8 cellular contexts compared by ENCODE assay signal in genomic region chr7:123265853-123266252, GRCh38.
"Had no signal": no experiment of that assay in that cellular context is flagged by ENCODE, and none has a peak within 500 bp of the region (broad histone marks: within the 10 kb centered on the region; RNA-seq: fewer than 3 reads in every experiment).

No MANE protein-coding gene starts in this region.

- H3K36me3 ChIP-seq: HAP-1 had no signal

- H3K27ac Mint-ChIP-seq: HFFc6, IgD-negative memory B cell had no signal

- H3K27me3 Mint-ChIP-seq: IgD-negative memory B cell had no signal

- H2AFZ ChIP-seq: GM23248 had no signal

- H3K9me3 ChIP-seq: HAP-1 had no signal

- H3K4me3 ChIP-seq: GM23248, HAP-1 had no signal

- H3K9ac ChIP-seq: GM23248 had no signal

- H3K4me1 ChIP-seq: HAP-1 had no signal

- DNase-seq: GM23248, GOT3, H7, HFFc6, KBM-7 had no signal

- H3K4me3 Mint-ChIP-seq: HFFc6, IgD-negative memory B cell had no signal

- H3K27ac ChIP-seq: GM23248, HL-60 had no signal

- H3K36me3 Mint-ChIP-seq: IgD-negative memory B cell had no signal

- H3K4me1 Mint-ChIP-seq: IgD-negative memory B cell had no signal
